1 cellular context compared by ENCODE assay signal in the genomic region with DNA sequence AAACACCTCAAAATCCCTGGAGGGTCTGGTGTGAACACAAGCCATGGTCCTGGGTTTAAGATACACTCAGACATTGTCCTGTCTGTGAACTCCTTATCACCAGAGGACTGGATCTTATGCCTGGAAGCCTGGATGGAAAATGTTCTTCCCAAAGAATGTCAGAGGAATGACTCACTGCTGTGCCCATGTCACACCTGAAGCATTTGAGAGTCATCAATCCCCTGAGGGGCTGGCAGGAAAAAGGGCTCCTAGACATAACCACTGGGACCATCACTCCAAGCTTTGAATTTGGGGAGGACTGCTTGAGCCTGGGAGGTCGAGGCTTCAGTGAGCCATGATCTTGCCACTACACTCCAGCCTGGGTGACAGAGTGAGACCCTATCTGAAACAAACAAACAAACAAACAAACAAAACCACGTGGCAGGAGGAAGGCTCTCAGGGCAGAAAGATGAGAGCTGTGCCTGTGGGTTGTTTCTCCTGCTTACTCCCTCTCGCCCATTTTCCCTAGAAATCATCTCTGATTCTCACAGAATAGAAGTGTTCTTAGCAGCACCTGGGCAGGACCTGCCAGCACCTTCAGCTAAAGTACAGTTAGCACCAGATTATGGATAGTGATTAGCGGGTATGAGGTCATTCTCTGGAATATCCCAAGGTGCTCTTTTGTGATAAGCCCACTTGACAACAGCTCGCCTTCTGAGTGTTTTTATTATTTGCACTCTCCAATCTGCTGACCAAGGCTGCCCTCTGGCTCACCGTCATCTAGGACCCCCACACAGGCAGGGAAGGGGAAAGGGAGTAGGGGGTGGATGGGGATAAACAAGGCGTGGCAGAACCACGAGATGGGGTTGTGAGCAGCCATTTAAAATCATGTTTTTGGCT.
TF ChIP-seq lines count a peak whose summit lies in the region.

No MANE protein-coding gene starts in this region.

TF ChIP-seq in WTC11, 78 proteins besides CTCF, POLR2A, EP300 and RAD21 (continued from another document):
- TF ChIP-seq FOXK1 (CRISPR knock-in tag; IDR thresholded peaks at IDR 0.05) (no peak), RELA (CRISPR knock-in tag; IDR thresholded peaks at IDR 0.05; ENCODE audit: borderline replicate concordance) (no peak), ZNF416 (CRISPR knock-in tag; IDR thresholded peaks at IDR 0.05) (no peak), SMAD3 (CRISPR knock-in tag; IDR thresholded peaks at IDR 0.05; ENCODE audit: borderline replicate concordance) (no peak), ZNF423 (CRISPR knock-in tag; IDR thresholded peaks at IDR 0.05) (no peak), ZNF219 (CRISPR knock-in tag; IDR thresholded peaks at IDR 0.05; ENCODE audit: borderline replicate concordance) (no peak), ERG (CRISPR knock-in tag; IDR thresholded peaks at IDR 0.05) (no peak), NR3C1 (CRISPR knock-in tag; conservative IDR thresholded peaks at IDR 0.05; ENCODE audit: low read depth) (no peak), ZNF425 (CRISPR knock-in tag; conservative IDR thresholded peaks at IDR 0.05) (no peak), ZNF263 (CRISPR knock-in tag; IDR thresholded peaks at IDR 0.05; ENCODE audit: low read depth) (no peak), IRF1 (CRISPR knock-in tag; IDR thresholded peaks at IDR 0.05) (no peak)
- TF ChIP-seq, protein P1, sequence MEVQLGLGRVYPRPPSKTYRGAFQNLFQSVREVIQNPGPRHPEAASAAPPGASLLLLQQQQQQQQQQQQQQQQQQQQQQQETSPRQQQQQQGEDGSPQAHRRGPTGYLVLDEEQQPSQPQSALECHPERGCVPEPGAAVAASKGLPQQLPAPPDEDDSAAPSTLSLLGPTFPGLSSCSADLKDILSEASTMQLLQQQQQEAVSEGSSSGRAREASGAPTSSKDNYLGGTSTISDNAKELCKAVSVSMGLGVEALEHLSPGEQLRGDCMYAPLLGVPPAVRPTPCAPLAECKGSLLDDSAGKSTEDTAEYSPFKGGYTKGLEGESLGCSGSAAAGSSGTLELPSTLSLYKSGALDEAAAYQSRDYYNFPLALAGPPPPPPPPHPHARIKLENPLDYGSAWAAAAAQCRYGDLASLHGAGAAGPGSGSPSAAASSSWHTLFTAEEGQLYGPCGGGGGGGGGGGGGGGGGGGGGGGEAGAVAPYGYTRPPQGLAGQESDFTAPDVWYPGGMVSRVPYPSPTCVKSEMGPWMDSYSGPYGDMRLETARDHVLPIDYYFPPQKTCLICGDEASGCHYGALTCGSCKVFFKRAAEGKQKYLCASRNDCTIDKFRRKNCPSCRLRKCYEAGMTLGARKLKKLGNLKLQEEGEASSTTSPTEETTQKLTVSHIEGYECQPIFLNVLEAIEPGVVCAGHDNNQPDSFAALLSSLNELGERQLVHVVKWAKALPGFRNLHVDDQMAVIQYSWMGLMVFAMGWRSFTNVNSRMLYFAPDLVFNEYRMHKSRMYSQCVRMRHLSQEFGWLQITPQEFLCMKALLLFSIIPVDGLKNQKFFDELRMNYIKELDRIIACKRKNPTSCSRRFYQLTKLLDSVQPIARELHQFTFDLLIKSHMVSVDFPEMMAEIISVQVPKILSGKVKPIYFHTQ (CRISPR knock-in tag; IDR thresholded peaks at IDR 0.05) = no peak
